In genomic region chr3:187743195-187744141, GRCh38 we compare ENCODE assay signal across 8 cellular contexts. TPM values are rescaled to one million over a fixed set of nuclear protein-coding genes. Genes with fewer than 3 reads are reported as not detected.
DNase-seq lines count a peak whose midpoint lies in the region; ATAC-seq, FAIRE-seq and TF ChIP-seq lines count a peak whose summit lies in the region.

No MANE protein-coding gene starts in this region.

- no peak for ATAC-seq in activated CD8-positive, alpha-beta T cell treated with anti-CD3 and anti-CD28 coated beads for 36 hours
- ATAC-seq in stimulated activated naive B cell treated with anti-CD40 and anti-IgM and Interleukin-4, amounts not matched to agents 10 μg/mL and 1 μg/mL and 100 μg/mL, for 72 hours (replicated peaks), result peak; percentile 10 to 15
- ATAC-seq in HG02610 (IDR thresholded peaks at IDR 0.05; ENCODE audit: unreplicated experiment) (no peak), GM19455 (IDR thresholded peaks at IDR 0.05; ENCODE audit: unreplicated experiment) (no peak)

- no peak for TF ChIP-seq RAD21 in H1 (IDR thresholded peaks at IDR 0.05 in 1 of 2, conservative IDR thresholded peaks at IDR 0.05 in 1 of 2; ENCODE audit: low read depth in 2 of 2, low read length in 2 of 2)

- no peaks in the 10 kb centered on the region for H3K9me3 Mint-ChIP-seq in activated CD8-positive, alpha-beta T cell treated with anti-CD3 and anti-CD28 coated beads for 36 hours
- no peaks in the 10 kb centered on the region for H3K9me3 Mint-ChIP-seq in mesothelial cell of epicardium
- H3K9me3 Mint-ChIP-seq in stimulated activated naive B cell treated with anti-CD40 and anti-IgM and Interleukin-4, amounts not matched to agents 10 μg/mL and 1 μg/mL and 100 μg/mL, for 72 hours, result no peaks in the 10 kb centered on the region

- intact Hi-C loops in activated CD8-positive, alpha-beta T cell treated with anti-CD3 and anti-CD28 coated beads for 36 hours (cut with micrococcal nuclease), result loop anchor here (2.0 to 10.0 kb wide), 9 partner anchors 231 to 1291 kb away; no protein-coding TSS in a partner anchor

- H3K79me1 ChIP-seq in H1 (ENCODE audit: low read depth, low read length), result no peaks in the 10 kb centered on the region

- peak overlapping the region; percentile 96 to 100 (median 99) for H3K9ac ChIP-seq in BLaER1 treated with 17β-estradiol and CSF1 and Interleukin-3, amounts not matched to agents 10 nM and 100 nM
- peak overlapping the region; percentile 70 to 86 (median 74); a peak in 6 of 7 replicates for H3K9ac ChIP-seq in H1 (replicated peaks in 1 of 4; ENCODE audit: extremely low read depth in 1 of 4, low read depth in 3 of 4, low read length in 3 of 4)

- no peak overlapping the region for H2BK5ac ChIP-seq in H1 (ENCODE audit: low read depth, low read length)

- peak overlapping the region; percentile 77 for H2BK12ac ChIP-seq in H1 (ENCODE audit: low read depth, low read length)

- DNase-seq in LNCaP clone FGC (ENCODE audit: low read depth), result no peak
- DNase-seq in activated CD8-positive, alpha-beta T cell treated with anti-CD3 and anti-CD28 coated beads for 36 hours, result peak; percentile 83
- DNase-seq in H1 (ENCODE audit: low read depth in 1 of 2, low spot score in 2 of 2), result peak in 1 of 2 experiments; percentile 54
- DNase-seq in mesothelial cell of epicardium (ENCODE audit: low spot score in 2 of 2, unreplicated experiment in 2 of 2), result peak in 1 of 2 experiments; percentile 57
- DNase-seq in stimulated activated naive B cell treated with anti-CD40 and anti-IgM and Interleukin-4, amounts not matched to agents 10 μg/mL and 1 μg/mL and 100 μg/mL, for 72 hours, result peak; percentile 64

- no peaks in the 10 kb centered on the region for H3K27me3 ChIP-seq in BLaER1 treated with 17β-estradiol and CSF1 and Interleukin-3, amounts not matched to agents 10 nM and 100 nM
- H3K27me3 ChIP-seq in H1 (replicated peaks in 1 of 4; ENCODE audit: control insufficient read depth in 3 of 4, extremely low read depth in 1 of 4, insufficient read depth in 3 of 4, low read length in 3 of 4), result peaks cover 0 to 10% (median 5%) of the 10 kb centered on the region in 4 experiments; a peak in 3 of 7 replicates

- peak overlapping the region; percentile 5 for H3K56ac ChIP-seq in H1 (replicated peaks; ENCODE audit: insufficient read length, low read depth, low read length)

- H3K27ac ChIP-seq in BLaER1 treated with 17β-estradiol and CSF1 and Interleukin-3, amounts not matched to agents 10 nM and 100 nM, result peak overlapping the region; percentile 97 to 100 (median 99)
- no peak overlapping the region for H3K27ac ChIP-seq in H1 (ENCODE audit: low read depth, low read length)

- H3K79me2 ChIP-seq in H1 (ENCODE audit: control insufficient read depth in 1 of 2, insufficient read depth in 2 of 2, low read length in 2 of 2), result peaks cover 0 to 12% of the 10 kb centered on the region in 2 experiments; a peak in 1 of 4 replicates

- CTCF ChIA-PET in activated CD8-positive, alpha-beta T cell treated with anti-CD3 and anti-CD28 coated beads for 36 hours (lab: Charles Lee), result interaction anchor here (0.6 to 2.8 kb wide), 13 partner anchors 9 to 1402 kb away, joined by 3 to 22 read pairs (median 3); partner anchors contain the start of gene LPP
- CTCF ChIA-PET in H1 (lab: Charles Lee; ENCODE audit: partially characterized antibody), result interaction anchor here (0.5 to 1.9 kb wide), 18 partner anchors 9 to 1909 kb away, joined by 3 to 12 read pairs (median 3); no protein-coding TSS in a partner anchor

- POLR2A ChIA-PET in activated CD8-positive, alpha-beta T cell treated with anti-CD3 and anti-CD28 coated beads for 36 hours (lab: Charles Lee), result interaction anchor here (0.6 to 9.0 kb wide), 29 partner anchors 60 to 1388 kb away, joined by 3 to 134 read pairs (median 3); partner anchors contain the start of gene LPP
- POLR2A ChIA-PET in H1 (lab: Charles Lee; ENCODE audit: partially characterized antibody), result interaction anchor here (2.9 kb wide), 1 partner anchor 410 kb away, joined by 19 read pairs; the partner anchor contains the start of gene LPP

- H3K14ac ChIP-seq in H1 (ENCODE audit: insufficient read length), result no peak overlapping the region

- H3K27me3 Mint-ChIP-seq in activated CD8-positive, alpha-beta T cell treated with anti-CD3 and anti-CD28 coated beads for 36 hours, result no peaks in the 10 kb centered on the region
- H3K27me3 Mint-ChIP-seq in mesothelial cell of epicardium (ENCODE audit: low read depth), result no peaks in the 10 kb centered on the region
- H3K27me3 Mint-ChIP-seq in stimulated activated naive B cell treated with anti-CD40 and anti-IgM and Interleukin-4, amounts not matched to agents 10 μg/mL and 1 μg/mL and 100 μg/mL, for 72 hours, result no peaks in the 10 kb centered on the region

- peaks cover 25 to 41% (median 35%) of the 10 kb centered on the region in 10 experiments for H3K4me1 ChIP-seq in BLaER1 treated with 17β-estradiol and CSF1 and Interleukin-3, amounts not matched to agents 10 nM and 100 nM
- H3K4me1 ChIP-seq in H1 (replicated peaks in 1 of 4; ENCODE audit: control insufficient read depth in 3 of 4, insufficient read depth in 4 of 4, low read length in 3 of 4), result peaks cover under 1 to 20% (median 9%) of the 10 kb centered on the region in 4 experiments; a peak in 6 of 7 replicates

- TF ChIP-seq CTCF in LNCaP clone FGC (IDR thresholded peaks at IDR 0.05; ENCODE audit: control insufficient read depth, extremely low read depth, insufficient read depth) (no peak), H1 (IDR thresholded peaks at IDR 0.05; ENCODE audit: control extremely low read depth in 1 of 3, insufficient read depth in 1 of 3, low read depth in 1 of 3, low read length in 3 of 3) (no peak), mesothelial cell of epicardium (IDR thresholded peaks at IDR 0.05; ENCODE audit: unreplicated experiment) (no peak)
- TF ChIP-seq CTCF in activated CD8-positive, alpha-beta T cell treated with anti-CD3 and anti-CD28 coated beads for 36 hours (IDR thresholded peaks at IDR 0.05), result no peak

- H3K4me3 Mint-ChIP-seq in activated CD8-positive, alpha-beta T cell treated with anti-CD3 and anti-CD28 coated beads for 36 hours, result peak overlapping the region; percentile 93
- H3K4me3 Mint-ChIP-seq in mesothelial cell of epicardium, result peak overlapping the region; percentile 95
- peak overlapping the region; percentile 95 to 96 for H3K4me3 Mint-ChIP-seq in stimulated activated naive B cell treated with anti-CD40 and anti-IgM and Interleukin-4, amounts not matched to agents 10 μg/mL and 1 μg/mL and 100 μg/mL, for 72 hours

- 2% methylated on average over 26 of the region's 45 CpGs; no CpG with 5 or more reads in 1 of the 2 experiments for WGBS in H1 (ENCODE audit: extremely low coverage in 1 of 2, insufficient coverage in 1 of 2, insufficient read length in 1 of 2, insufficient replicate concordance in 2 of 2, low coverage in 1 of 2, low lambda C conversion rate in 2 of 2, missing lambda C conversion rate in 1 of 2), 2 experiments

- H2BK15ac ChIP-seq in H1 (ENCODE audit: low read length), result no peak overlapping the region

- H2AK5ac ChIP-seq in H1 (ENCODE audit: low read depth, low read length), result no peak overlapping the region

- peaks cover 0 to 25% (median 0%) of the 10 kb centered on the region in 11 experiments; a peak in 5 of 22 replicates for H4K20me1 ChIP-seq in BLaER1 treated with 17β-estradiol and CSF1 and Interleukin-3, amounts not matched to agents 10 nM and 100 nM
- no peaks in the 10 kb centered on the region for H4K20me1 ChIP-seq in H1 (replicated peaks in 1 of 2; ENCODE audit: control insufficient read depth in 1 of 2, insufficient read depth in 2 of 2, low read length in 2 of 2)

- peak overlapping the region; percentile 76 to 96 (median 88) for H3K4me3 ChIP-seq in BLaER1 treated with 17β-estradiol and CSF1 and Interleukin-3, amounts not matched to agents 10 nM and 100 nM
- peak overlapping the region; percentile 89 for H3K4me3 ChIP-seq in LNCaP clone FGC (ENCODE audit: low read depth, low read length)
- peak overlapping the region; percentile 79 to 91 (median 87) for H3K4me3 ChIP-seq in H1 (ENCODE audit: extremely low read depth in 1 of 4, insufficient read depth in 2 of 4, low read depth in 3 of 4, low read length in 4 of 4)

- H3K18ac ChIP-seq in H1 (ENCODE audit: extremely low read depth, low read length), result peak overlapping the region; percentile 38; the same call in 1 of the 2 replicates

- H3K9me3 ChIP-seq in BLaER1 treated with 17β-estradiol and CSF1 and Interleukin-3, amounts not matched to agents 10 nM and 100 nM (replicated peaks in 1 of 11), result no peaks in the 10 kb centered on the region
- no peaks in the 10 kb centered on the region for H3K9me3 ChIP-seq in H1 (ENCODE audit: insufficient read depth in 2 of 2, low read depth in 1 of 2, low read length in 1 of 2)

- H2BK20ac ChIP-seq in H1 (ENCODE audit: low read length), result no peak overlapping the region

- FAIRE-seq in H1 (lab: Jason Lieb, UNC), result no peak

- H3K4me2 ChIP-seq in BLaER1 treated with 17β-estradiol and CSF1 and Interleukin-3, amounts not matched to agents 10 nM and 100 nM, result peak overlapping the region; percentile 89 to 99 (median 95)
- H3K4me2 ChIP-seq in H1 (ENCODE audit: insufficient read depth in 1 of 2, low read depth in 2 of 2, low read length in 2 of 2), result peak overlapping the region; percentile 86 to 90

- no peak overlapping the region for H4K91ac ChIP-seq in H1 (replicated peaks; ENCODE audit: insufficient read length, low read length)

- TF ChIP-seq POLR2A in H1 (IDR thresholded peaks at IDR 0.05; ENCODE audit: control extremely low read depth in 1 of 2, low read depth in 2 of 2, low read length in 2 of 2), result no peak

- H2AFZ ChIP-seq in H1 (ENCODE audit: low read length), result no peak overlapping the region

- H3K23ac ChIP-seq in H1 (ENCODE audit: insufficient read length), result no peak overlapping the region

- H4K5ac ChIP-seq in H1 (ENCODE audit: insufficient read length, low read depth, low read length), result no peak overlapping the region

- peak overlapping the region; percentile 98 for H3K27ac Mint-ChIP-seq in activated CD8-positive, alpha-beta T cell treated with anti-CD3 and anti-CD28 coated beads for 36 hours
- peak overlapping the region; percentile 100 for H3K27ac Mint-ChIP-seq in mesothelial cell of epicardium
- H3K27ac Mint-ChIP-seq in stimulated activated naive B cell treated with anti-CD40 and anti-IgM and Interleukin-4, amounts not matched to agents 10 μg/mL and 1 μg/mL and 100 μg/mL, for 72 hours, result peak overlapping the region; percentile 100

- peaks cover 6% of the 10 kb centered on the region for H3K36me3 Mint-ChIP-seq in activated CD8-positive, alpha-beta T cell treated with anti-CD3 and anti-CD28 coated beads for 36 hours (ENCODE audit: low read depth)
- no peaks in the 10 kb centered on the region for H3K36me3 Mint-ChIP-seq in mesothelial cell of epicardium
- peaks cover 7 to 9% of the 10 kb centered on the region in 2 donors for H3K36me3 Mint-ChIP-seq in stimulated activated naive B cell treated with anti-CD40 and anti-IgM and Interleukin-4, amounts not matched to agents 10 μg/mL and 1 μg/mL and 100 μg/mL, for 72 hours

- peaks cover 0 to 6% (median 0%) of the 10 kb centered on the region in 11 experiments; a peak in 2 of 22 replicates for H3K36me3 ChIP-seq in BLaER1 treated with 17β-estradiol and CSF1 and Interleukin-3, amounts not matched to agents 10 nM and 100 nM
- no peaks in the 10 kb centered on the region for H3K36me3 ChIP-seq in H1 (ENCODE audit: control insufficient read depth in 2 of 4, insufficient read depth in 4 of 4, low read length in 3 of 4)

- H2BK120ac ChIP-seq in H1 (replicated peaks; ENCODE audit: low read depth, low read length), result no peak overlapping the region

- peaks cover 27% of the 10 kb centered on the region for H3K23me2 ChIP-seq in H1 (ENCODE audit: low read depth, low read length)

- H3K4me1 Mint-ChIP-seq in activated CD8-positive, alpha-beta T cell treated with anti-CD3 and anti-CD28 coated beads for 36 hours (ENCODE audit: low read depth), result peaks cover 44% of the 10 kb centered on the region
- peaks cover 69% of the 10 kb centered on the region for H3K4me1 Mint-ChIP-seq in mesothelial cell of epicardium
- H3K4me1 Mint-ChIP-seq in stimulated activated naive B cell treated with anti-CD40 and anti-IgM and Interleukin-4, amounts not matched to agents 10 μg/mL and 1 μg/mL and 100 μg/mL, for 72 hours, result peaks cover 40 to 65% of the 10 kb centered on the region in 2 donors

- no peak overlapping the region for H3K4ac ChIP-seq in H1 (replicated peaks; ENCODE audit: insufficient read length, low read depth, low read length)

- peak overlapping the region; percentile 53; the same call in 1 of the 2 replicates for H4K8ac ChIP-seq in H1 (ENCODE audit: extremely low read depth, insufficient read depth, low read length)

- no peak for TF ChIP-seq EP300 in H1 (IDR thresholded peaks at IDR 0.05; ENCODE audit: borderline replicate concordance in 1 of 2, low read depth in 2 of 2, low read length in 2 of 2)

RNA-seq across cellular contexts. Expression of gene BCL6, which starts 1.8 kb away (rescaled TPM):
- 10 to 100 TPM; 13.7 to 14.0 TPM for total RNA-seq in activated CD8-positive, alpha-beta T cell treated with anti-CD3 and anti-CD28 coated beads for 36 hours
- 8.7 and 10.4 TPM in 2 replicates for total RNA-seq in H1 (2021; fragmentation: NEBNext Ultra II Directional; extraction: Animal tissue kit (Norgen Biotek cat#: 25700))
- polyA plus RNA-seq in H1 (2011; rRNA removed), result 5.7 and 9.4 TPM in 2 replicates
- polyA plus RNA-seq in H1 (2011; cell fraction: cytosol; rRNA removed), result 8.0 TPM
- polyA plus RNA-seq in H1 (2011; cell fraction: nucleus; rRNA removed), result 29.9 TPM
- 11.7 to 15.2 TPM (median 14.1 TPM) in 4 replicates for polyA plus RNA-seq in H1 (2012, experiment 1 of 2)
- 2.8 TPM for polyA plus RNA-seq in H1 (2012, experiment 2 of 2)
- 4.0 TPM for polyA plus RNA-seq in H1 (2013, experiment 1 of 2)
- 3.6 TPM for polyA plus RNA-seq in H1 (2013, experiment 2 of 2)
- polyA minus RNA-seq in H1 (2011; rRNA and poly(A)+ RNA removed), result 5.8 and 12.6 TPM in 2 replicates
- polyA minus RNA-seq in H1 (2011; cell fraction: cytosol; rRNA and poly(A)+ RNA removed), result 7.0 TPM
- polyA minus RNA-seq in H1 (2011; cell fraction: nucleus; rRNA and poly(A)+ RNA removed), result 10.8 TPM
- total RNA-seq in mesothelial cell of epicardium, result 29.2 to 32.7 TPM (median 30.6 TPM) in 3 replicates

RNA-seq across cellular contexts. Expression of gene RTP2, which starts 41.1 kb away (rescaled TPM):
- not detected for total RNA-seq in activated CD8-positive, alpha-beta T cell treated with anti-CD3 and anti-CD28 coated beads for 36 hours
- total RNA-seq in H1 (2021; fragmentation: NEBNext Ultra II Directional; extraction: Animal tissue kit (Norgen Biotek cat#: 25700)), result not detected in 2 replicates
- not detected in 2 replicates for polyA plus RNA-seq in H1 (2011; rRNA removed)
- polyA plus RNA-seq in H1 (2011; cell fraction: cytosol; rRNA removed), result not detected
- polyA plus RNA-seq in H1 (2011; cell fraction: nucleus; rRNA removed), result not detected
- not detected in 4 replicates for polyA plus RNA-seq in H1 (2012, experiment 1 of 2)
- polyA plus RNA-seq in H1 (2012, experiment 2 of 2), result not detected
- not detected for polyA plus RNA-seq in H1 (2013, experiment 1 of 2)
- not detected for polyA plus RNA-seq in H1 (2013, experiment 2 of 2)
- not detected in 2 replicates for polyA minus RNA-seq in H1 (2011; rRNA and poly(A)+ RNA removed)
- not detected for polyA minus RNA-seq in H1 (2011; cell fraction: cytosol; rRNA and poly(A)+ RNA removed)
- not detected for polyA minus RNA-seq in H1 (2011; cell fraction: nucleus; rRNA and poly(A)+ RNA removed)
- total RNA-seq in mesothelial cell of epicardium, result not detected in 3 replicates

Comparison
In these comparisons a context has a peak if more than half of its experiments do, and no peak if none do; other contexts are left out.
1. ATAC-seq: peak in stimulated activated naive B cell treated with anti-CD40 and anti-IgM and Interleukin-4, amounts not matched to agents 10 μg/mL and 1 μg/mL and 100 μg/mL, for 72 hours (2 of 2); none in activated CD8-positive, alpha-beta T cell treated with anti-CD3 and anti-CD28 coated beads for 36 hours (single experiment), HG02610 (single experiment) and GM19455 (single experiment).
2. Peak in every context shown above with its lines, with median percentiles within 50 percentile points of each other: H3K4me3 ChIP-seq, H3K27ac Mint-ChIP-seq and H3K4me3 Mint-ChIP-seq.